1 cellular context compared by ENCODE assay signal in the genomic region with DNA sequence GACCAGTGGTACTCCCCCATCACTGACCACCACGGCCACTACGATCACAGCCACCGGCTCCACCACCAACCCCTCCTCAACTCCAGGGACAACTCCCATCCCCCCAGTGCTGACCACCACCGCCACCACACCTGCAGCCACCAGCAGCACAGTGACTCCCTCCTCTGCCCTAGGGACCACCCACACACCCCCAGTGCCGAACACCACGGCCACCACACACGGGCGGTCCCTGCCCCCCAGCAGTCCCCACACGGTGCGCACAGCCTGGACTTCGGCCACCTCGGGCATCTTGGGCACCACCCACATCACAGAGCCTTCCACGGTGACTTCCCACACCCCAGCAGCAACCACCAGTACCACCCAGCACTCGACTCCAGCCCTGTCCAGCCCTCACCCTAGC. TPM values are rescaled to one million over a fixed set of nuclear protein-coding genes. Genes with fewer than 3 reads are reported as not detected.
"Had no signal": no experiment of that assay in that cellular context is flagged by ENCODE, and none has a peak within 500 bp of the region (broad histone marks: within the 10 kb centered on the region; RNA-seq: fewer than 3 reads in every experiment).

No MANE protein-coding gene starts in this region.

RNA-seq across cellular contexts. Expression of a gene that starts 24.2 kb away (rescaled TPM):
- total RNA-seq: G401 had no signal
